27 cellular contexts compared by ENCODE assay signal in genomic region chrX:16112428-16112827, GRCh38. TPM values are rescaled to one million over a fixed set of nuclear protein-coding genes. Genes with fewer than 3 reads are reported as not detected.
DNase-seq lines count a peak whose midpoint lies in the region; ATAC-seq and TF ChIP-seq lines count a peak whose summit lies in the region.
"Had no signal": no experiment of that assay in that cellular context is flagged by ENCODE, and none has a peak within 500 bp of the region (broad histone marks: within the 10 kb centered on the region; RNA-seq: fewer than 3 reads in every experiment).

No MANE protein-coding gene starts in this region.

- POLR2A ChIA-PET in BJ (lab: Charles Lee): no interaction called here
- POLR2A ChIA-PET in HCT116 (lab: Charles Lee): no interaction called here

- H3K27ac ChIP-seq in HCT116 (ENCODE audit: low read depth, low read length): no peak overlapping the region
- H3K27ac ChIP-seq: adrenal gland, cardiac muscle cell, heart right ventricle, parathyroid adenoma had no signal

- H3K9ac ChIP-seq in HCT116 (ENCODE audit: low read length): no peak overlapping the region
- H3K9ac ChIP-seq: parathyroid adenoma had no signal

- no peaks in the 10 kb centered on the region for H3K9me3 ChIP-seq in HCT116 (ENCODE audit: control insufficient read depth in 1 of 2, insufficient read depth in 1 of 2, low read depth in 1 of 2, low read length in 2 of 2)
- H3K9me3 ChIP-seq: adrenal gland, heart right ventricle, sigmoid colon had no signal

- H3K36me3 ChIP-seq in BJ (ENCODE audit: control insufficient read depth, insufficient read depth, low read length): no peaks in the 10 kb centered on the region
- H3K36me3 ChIP-seq in HCT116 (ENCODE audit: control insufficient read depth in 1 of 2, insufficient read depth in 2 of 2, low read length in 2 of 2): no peaks in the 10 kb centered on the region
- H3K36me3 ChIP-seq: adrenal gland, cardiac muscle cell, heart right ventricle, sigmoid colon had no signal

- peaks cover under 1% of the 10 kb centered on the region for H3K36me3 Mint-ChIP-seq in neural crest cell (ENCODE audit: low read depth)
- H3K36me3 Mint-ChIP-seq: natural killer cell treated with Interleukin-12 subunit alpha and Interleukin-12 subunit beta and Interleukin-15 and Interleukin-18, amount 100 ng/mL, for 72 hours had no signal

- no peaks in the 10 kb centered on the region for H3K79me2 ChIP-seq in HCT116 (ENCODE audit: insufficient read depth, low read length)
- H3K79me2 ChIP-seq: parathyroid adenoma had no signal

- H3K4me1 ChIP-seq in HCT116 (ENCODE audit: control insufficient read depth in 1 of 2, insufficient read depth in 2 of 2, low read length in 2 of 2): no peaks in the 10 kb centered on the region
- H3K4me1 ChIP-seq: adrenal gland, parathyroid adenoma, sigmoid colon had no signal

- no peak overlapping the region for H3K27ac Mint-ChIP-seq in neural crest cell (ENCODE audit: unreplicated experiment)
- H3K27ac Mint-ChIP-seq: activated CD8-positive, alpha-beta T cell treated with anti-CD3 and anti-CD28 coated beads, Interleukin-2, amount 10 ng/mL, durations not matched to agents 7 days and 5 days; CD4-positive, alpha-beta T cell; natural killer cell treated with Interleukin-12 subunit alpha and Interleukin-12 subunit beta and Interleukin-15 and Interleukin-18, amount 100 ng/mL, for 72 hours had no signal

- no TSS peak for BruUV-seq in HCT116 (replicated peaks; lab: Mats Ljungman, UMichigan)

- H3K9me2 ChIP-seq in HCT116 (ENCODE audit: insufficient read depth): no peaks in the 10 kb centered on the region

- TF ChIP-seq CTCF in BJ (IDR thresholded peaks at IDR 0.05; ENCODE audit: insufficient read depth, low read depth, low read length) (0 out of 2 replicates have a peak, but pooled peaks have one; percentile 14), HCT116 (IDR thresholded peaks at IDR 0.05 in 2 of 3, conservative IDR thresholded peaks at IDR 0.05 in 1 of 3; ENCODE audit: borderline replicate concordance in 1 of 3, insufficient read depth in 1 of 3, low read depth in 2 of 3, low read length in 2 of 3) (peak in 1 of 3 experiments; percentile 15; a peak in 1 of 6 replicates), WI38 (IDR thresholded peaks at IDR 0.05; ENCODE audit: low read depth, low read length) (peak; percentile 20; the same call in 1 of the 2 replicates), neural crest cell (conservative IDR thresholded peaks at IDR 0.05) (peak; percentile 22)

- TF ChIP-seq RAD21 in HCT116 (IDR thresholded peaks at IDR 0.05; ENCODE audit: low read depth): peak; percentile 22; the same call in 1 of the 2 replicates

- no peak overlapping the region for H3K4me3 Mint-ChIP-seq in neural crest cell
- H3K4me3 Mint-ChIP-seq: activated CD8-positive, alpha-beta T cell treated with anti-CD3 and anti-CD28 coated beads, Interleukin-2, amount 10 ng/mL, durations not matched to agents 7 days and 5 days; CD4-positive, alpha-beta T cell; natural killer cell treated with Interleukin-12 subunit alpha and Interleukin-12 subunit beta and Interleukin-15 and Interleukin-18, amount 100 ng/mL, for 72 hours had no signal

- 0 out of 2 replicates have a peak, but pooled peaks have one; percentile 27 for ATAC-seq in HCT116
- no peak for ATAC-seq in HG03457 (IDR thresholded peaks at IDR 0.05; ENCODE audit: unreplicated experiment)
- ATAC-seq: activated CD8-positive, alpha-beta T cell treated with anti-CD3 and anti-CD28 coated beads, Interleukin-2, amount 10 ng/mL, durations not matched to agents 7 days and 5 days; GM12878; heart right ventricle; natural killer cell treated with Interleukin-12 subunit alpha and Interleukin-12 subunit beta and Interleukin-15 and Interleukin-18, amount 100 ng/mL, for 72 hours had no signal

- peaks cover 7% of the 10 kb centered on the region for H3K9me3 Mint-ChIP-seq in neural crest cell
- H3K9me3 Mint-ChIP-seq: CD4-positive, alpha-beta T cell; natural killer cell treated with Interleukin-12 subunit alpha and Interleukin-12 subunit beta and Interleukin-15 and Interleukin-18, amount 100 ng/mL, for 72 hours had no signal

- H3K4me3 ChIP-seq in BJ (ENCODE audit: low read depth, low read length) (no peak overlapping the region), HCT116 (replicated peaks in 1 of 2; ENCODE audit: low read depth in 1 of 2, low read length in 2 of 2) (no peak overlapping the region), WI38 (ENCODE audit: low read depth, low read length) (no peak overlapping the region)
- H3K4me3 ChIP-seq: adrenal gland, cardiac muscle cell, GM12878, heart right ventricle, sigmoid colon had no signal

- DNase-seq in BJ (ENCODE audit: low read depth): no peak
- DNase-seq in HCT116 (ENCODE audit: low read depth, low spot score): no peak
- no peak for DNase-seq in neural crest cell (ENCODE audit: low read depth, low spot score)
- DNase-seq in activated CD8-positive, alpha-beta memory T cell treated with anti-CD3 and anti-CD28 coated beads for 24 hours: no peak
- DNase-seq in dedifferentiated amniotic fluid mesenchymal stem cell (ENCODE audit: extremely low spot score): no peak
- DNase-seq: activated CD4-positive, alpha-beta T cell treated with anti-CD3 and anti-CD28 coated beads for 1 hour; activated CD8-positive, alpha-beta T cell treated with anti-CD3 and anti-CD28 coated beads, Interleukin-2, amount 10 ng/mL, durations not matched to agents 7 days and 5 days; activated gamma-delta T cell treated with Interleukin-2 at 50 U/mL for 16 hours; activated T-cell treated with anti-CD3 and anti-CD28 coated beads, Interleukin-2, amount 50 U/mL, for 1 hour; adrenal gland; CD4-positive, alpha-beta T cell; dermis blood vessel endothelial cell; DMS153; GF-D8; heart right ventricle; NCI-H1436 treated with DMSO at 0.1 percent for 48 hours; NCI-H524; sigmoid colon; T1000 had no signal

- intact Hi-C loops in HCT116 (cut with micrococcal nuclease): no loop called here

- H2AFZ ChIP-seq in HCT116 (ENCODE audit: low read depth, low read length, poor library complexity, severe bottlenecking): no peak overlapping the region
- H2AFZ ChIP-seq: parathyroid adenoma had no signal

- no peaks in the 10 kb centered on the region for H3K27me3 ChIP-seq in BJ (ENCODE audit: control insufficient read depth, insufficient read depth, low read length)
- no peaks in the 10 kb centered on the region for H3K27me3 ChIP-seq in HCT116 (ENCODE audit: insufficient read depth, low read length)
- H3K27me3 ChIP-seq: cardiac muscle cell, sigmoid colon had no signal

- H3K4me2 ChIP-seq in HCT116 (ENCODE audit: low read length): no peak overlapping the region

- H4K20me1 ChIP-seq in HCT116 (ENCODE audit: insufficient read depth): no peaks in the 10 kb centered on the region

- TF ChIP-seq POLR2A in HCT116 (IDR thresholded peaks at IDR 0.05; ENCODE audit: borderline replicate concordance, extremely low read depth, insufficient read depth, insufficient read length): no peak

- H3K27me3 Mint-ChIP-seq in neural crest cell (ENCODE audit: low read depth): no peaks in the 10 kb centered on the region

- CTCF ChIA-PET in BJ (lab: Yijun Ruan, JAX): no interaction called here
- CTCF ChIA-PET in HCT116 (lab: Charles Lee): interaction anchor here (1.0 to 2.2 kb wide), 2 partner anchors 10 to 100 kb away, joined by 5 to 9 read pairs; partner anchors contain the start of gene GRPR

- H3K4me1 Mint-ChIP-seq in neural crest cell: peaks cover 3% of the 10 kb centered on the region

- RAD21 ChIA-PET in HCT116 (lab: Charles Lee; ENCODE audit: low non-redundant PET in 1 of 2, low total read pairs in 2 of 2, uncharacterized antibody in 2 of 2, unreplicated experiment in 2 of 2): interaction anchor here in 1 of 2 experiments (0.6 kb wide), 1 partner anchor 296 kb away, joined by 3 read pairs; no protein-coding TSS in a partner anchor

TF ChIP-seq in HCT116, 20 proteins besides CTCF, POLR2A, EP300 and RAD21:
- TF ChIP-seq MAX (IDR thresholded peaks at IDR 0.05) (no peak), ELF1 (IDR thresholded peaks at IDR 0.05; ENCODE audit: borderline replicate concordance, low read depth) (no peak), TCF7L2 (IDR thresholded peaks at IDR 0.05; ENCODE audit: borderline replicate concordance, extremely low read depth, insufficient read depth, insufficient read length) (no peak), CBX3 (IDR thresholded peaks at IDR 0.05; ENCODE audit: low read depth) (no peak), ZNF274 (IDR thresholded peaks at IDR 0.05; ENCODE audit: low read depth, low read length) (no peak), JUND (IDR thresholded peaks at IDR 0.05) (no peak), SP1 (IDR thresholded peaks at IDR 0.05; ENCODE audit: low read depth) (no peak), SRF (IDR thresholded peaks at IDR 0.05; ENCODE audit: low read depth) (no peak), SIN3A (IDR thresholded peaks at IDR 0.05; ENCODE audit: low read depth) (no peak), CEBPB (IDR thresholded peaks at IDR 0.05; ENCODE audit: low read depth) (no peak), POLR2AphosphoS5 (IDR thresholded peaks at IDR 0.05; ENCODE audit: low read depth, low read length) (no peak), EZH2phosphoT487 (IDR thresholded peaks at IDR 0.05; ENCODE audit: borderline replicate concordance) (no peak), FOSL1 (IDR thresholded peaks at IDR 0.05; ENCODE audit: low read depth) (no peak)

RNA-seq across cellular contexts. Expression of gene GRPR, which starts 10.9 kb away (rescaled TPM):
- polyA plus RNA-seq in BJ (2011; rRNA removed): 0.34 TPM in 2 replicates
- polyA minus RNA-seq in BJ (2011; rRNA and poly(A)+ RNA removed): 0.52 and 0.72 TPM in 2 replicates
- total RNA-seq in HCT116 (2021; ENCODE audit: unreplicated experiment) (0.15 TPM), neural crest cell (0.68 and 0.71 TPM in 2 replicates)
- polyA plus RNA-seq in HCT116 (2012): 0.82 and 0.86 TPM in 2 replicates
- total RNA-seq: activated CD8-positive, alpha-beta T cell treated with anti-CD3 and anti-CD28 coated beads, Interleukin-2, amount 10 ng/mL, durations not matched to agents 7 days and 5 days; dermis blood vessel endothelial cell; subcutaneous adipose tissue; ureter had no signal

RNA-seq across cellular contexts. Expression of gene MAGEB17, which starts 54.9 kb away (rescaled TPM):
- polyA plus RNA-seq in BJ (2011; rRNA removed): not detected in 2 replicates
- not detected in 2 replicates for polyA minus RNA-seq in BJ (2011; rRNA and poly(A)+ RNA removed)
- not detected for total RNA-seq in HCT116 (2021; ENCODE audit: unreplicated experiment)
- polyA plus RNA-seq in HCT116 (2012): 2.8 and 3.9 TPM in 2 replicates
- 0.30 TPM in 1 of 2 replicates, not detected in the other for total RNA-seq in neural crest cell
- total RNA-seq: activated CD8-positive, alpha-beta T cell treated with anti-CD3 and anti-CD28 coated beads, Interleukin-2, amount 10 ng/mL, durations not matched to agents 7 days and 5 days; adrenal gland; cardiac muscle cell; CD4-positive, alpha-beta T cell; dermis blood vessel endothelial cell; natural killer cell treated with Interleukin-12 subunit alpha and Interleukin-12 subunit beta and Interleukin-15 and Interleukin-18, amount 100 ng/mL, for 72 hours; ureter had no signal
